ENCODE assay signal across 8 cellular contexts in genomic region chr20:23235173-23236027, GRCh38.
DNase-seq lines count a peak whose midpoint lies in the region; ATAC-seq and TF ChIP-seq lines count a peak whose summit lies in the region.

No MANE protein-coding gene starts in this region.

- H3K36me3 ChIP-seq in liver (ENCODE audit: control insufficient read depth in 4 of 4, insufficient read depth in 3 of 4, low read depth in 1 of 4, low read length in 3 of 4): no peaks in the 10 kb centered on the region
- no peaks in the 10 kb centered on the region for H3K36me3 ChIP-seq in tibial artery

- peak; percentile 60 for ATAC-seq in activated CD8-positive, alpha-beta memory T cell treated with anti-CD3 and anti-CD28 coated beads, Interleukin-2, amount 10 ng/mL, durations not matched to agents 7 days and 5 days

- TF ChIP-seq RAD21 in liver (IDR thresholded peaks at IDR 0.05): peak; percentile 82 to 91

- CTCF ChIA-PET in activated CD8-positive, alpha-beta memory T cell treated with anti-CD3 and anti-CD28 coated beads, Interleukin-2, amount 10 ng/mL, durations not matched to agents 7 days and 5 days (lab: Charles Lee): interaction anchor here (0.6 to 1.6 kb wide), 7 partner anchors 10 to 544 kb away, joined by 3 to 7 read pairs (median 4); partner anchors contain the start of gene CD93
- CTCF ChIA-PET in RWPE1 (lab: Yijun Ruan, JAX): interaction anchor here (0.5 to 1.7 kb wide), 19 partner anchors 9 to 1556 kb away, joined by 3 to 8 read pairs (median 4); no protein-coding TSS in a partner anchor

- no peaks in the 10 kb centered on the region for H3K27me3 ChIP-seq in liver (ENCODE audit: control insufficient read depth in 4 of 4, insufficient read depth in 4 of 4, low read length in 3 of 4)
- no peaks in the 10 kb centered on the region for H3K27me3 ChIP-seq in tibial artery

- intact Hi-C loops in tibial artery (cut with DNase I; ENCODE audit: low total_unique reads): loop anchor here (10.0 kb wide), 1 partner anchor 71 kb away; no protein-coding TSS in a partner anchor

- H3K36me3 Mint-ChIP-seq in activated CD8-positive, alpha-beta memory T cell treated with anti-CD3 and anti-CD28 coated beads, Interleukin-2, amount 10 ng/mL, durations not matched to agents 7 days and 5 days: no peaks in the 10 kb centered on the region

- 32% methylated on average over 9 of the region's 9 CpGs for WGBS in liver

- H3K27ac ChIP-seq in RWPE1 (no peak overlapping the region), liver (ENCODE audit: low read depth in 1 of 2, low read length in 2 of 2) (no peak overlapping the region), tibial artery (no peak overlapping the region)

- H3K9me3 ChIP-seq in liver (ENCODE audit: control insufficient read depth in 4 of 4, low read length in 3 of 4) (peaks cover 0 to 2% (median 0%) of the 10 kb centered on the region in 4 donors), tibial artery (peaks cover 0 to 6% (median 0%) of the 10 kb centered on the region in 3 donors)

- H3K27me3 Mint-ChIP-seq in activated CD8-positive, alpha-beta memory T cell treated with anti-CD3 and anti-CD28 coated beads, Interleukin-2, amount 10 ng/mL, durations not matched to agents 7 days and 5 days: peaks cover 8% of the 10 kb centered on the region

- peaks cover 7% of the 10 kb centered on the region for H3K9me3 Mint-ChIP-seq in activated CD8-positive, alpha-beta memory T cell treated with anti-CD3 and anti-CD28 coated beads, Interleukin-2, amount 10 ng/mL, durations not matched to agents 7 days and 5 days (ENCODE audit: low read depth)

- no peak overlapping the region for H3K4me3 Mint-ChIP-seq in activated CD8-positive, alpha-beta memory T cell treated with anti-CD3 and anti-CD28 coated beads, Interleukin-2, amount 10 ng/mL, durations not matched to agents 7 days and 5 days

- peak; percentile 51 for DNase-seq in activated CD8-positive, alpha-beta memory T cell treated with anti-CD3 and anti-CD28 coated beads, Interleukin-2, amount 10 ng/mL, durations not matched to agents 7 days and 5 days
- no peak for DNase-seq in activated CD8-positive, alpha-beta memory T cell treated with anti-CD3 and anti-CD28 coated beads, Interleukin-2, amount 50 U/mL, for 4 hours
- DNase-seq in HPDE6-E6E7 (ENCODE audit: extremely low spot score) (peak; percentile 75), RWPE1 (ENCODE audit: low spot score) (peak; percentile 71), choroid plexus epithelial cell (ENCODE audit: low read depth) (peak; percentile 88), tibial artery (peak; percentile 73 to 81)
- DNase-seq in effector CD4-positive, alpha-beta T cell: no peak

- H3K4me1 ChIP-seq in liver (ENCODE audit: control insufficient read depth in 4 of 4, insufficient read depth in 4 of 4, low read length in 3 of 4) (peaks cover 0 to 3% (median 0%) of the 10 kb centered on the region in 4 donors), tibial artery (peaks cover 0 to 5% (median 0%) of the 10 kb centered on the region in 4 donors)

- no peak overlapping the region for H3K27ac Mint-ChIP-seq in activated CD8-positive, alpha-beta memory T cell treated with anti-CD3 and anti-CD28 coated beads, Interleukin-2, amount 10 ng/mL, durations not matched to agents 7 days and 5 days

- H3K4me1 Mint-ChIP-seq in activated CD8-positive, alpha-beta memory T cell treated with anti-CD3 and anti-CD28 coated beads, Interleukin-2, amount 10 ng/mL, durations not matched to agents 7 days and 5 days: no peaks in the 10 kb centered on the region

- no peak overlapping the region for H3K9ac ChIP-seq in liver (ENCODE audit: low read depth in 1 of 2, low read length in 2 of 2)

- TF ChIP-seq CTCF in RWPE1 (conservative IDR thresholded peaks at IDR 0.05; ENCODE audit: low read depth): peak; percentile 85
- TF ChIP-seq CTCF in choroid plexus epithelial cell (conservative IDR thresholded peaks at IDR 0.05; ENCODE audit: low read depth, low read length): peak; percentile 98
- peak; percentile 70 for TF ChIP-seq CTCF in liver (IDR thresholded peaks at IDR 0.05; ENCODE audit: low read depth, low read length, missing input control)
- peak; percentile 66 to 78 for TF ChIP-seq CTCF in tibial artery (IDR thresholded peaks at IDR 0.05)

- POLR2A ChIA-PET in RWPE1 (lab: Yijun Ruan, JAX; ENCODE audit: low non-redundant PET): no interaction called here

- no peak overlapping the region for H3K4me3 ChIP-seq in choroid plexus epithelial cell (ENCODE audit: low read depth, low read length)
- no peak overlapping the region for H3K4me3 ChIP-seq in liver (ENCODE audit: low read depth in 1 of 3, low read length in 3 of 3)
- no peak overlapping the region for H3K4me3 ChIP-seq in tibial artery

TF ChIP-seq in liver, 16 proteins besides CTCF, POLR2A, EP300 and RAD21:
- TF ChIP-seq, protein P1, sequence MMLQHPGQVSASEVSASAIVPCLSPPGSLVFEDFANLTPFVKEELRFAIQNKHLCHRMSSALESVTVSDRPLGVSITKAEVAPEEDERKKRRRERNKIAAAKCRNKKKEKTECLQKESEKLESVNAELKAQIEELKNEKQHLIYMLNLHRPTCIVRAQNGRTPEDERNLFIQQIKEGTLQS (IDR thresholded peaks at IDR 0.05): no peak
- TF ChIP-seq REST (IDR thresholded peaks at IDR 0.05) (no peak), FOXA1 (IDR thresholded peaks at IDR 0.05) (no peak), GABPA (IDR thresholded peaks at IDR 0.05 in 1 of 2, conservative IDR thresholded peaks at IDR 0.05 in 1 of 2) (no peak), EGR1 (IDR thresholded peaks at IDR 0.05; ENCODE audit: low read depth in 2 of 2) (no peak), TAF1 (conservative IDR thresholded peaks at IDR 0.05) (no peak), JUND (IDR thresholded peaks at IDR 0.05) (no peak)
TF ChIP-seq in liver: peak in this region for 0.

Comparison
In these comparisons a context has a peak if more than half of its experiments do, and no peak if none do; other contexts are left out.
1. DNase-seq: peak in activated CD8-positive, alpha-beta memory T cell treated with anti-CD3 and anti-CD28 coated beads, Interleukin-2, amount 10 ng/mL, durations not matched to agents 7 days and 5 days (single experiment), HPDE6-E6E7 (single experiment), RWPE1 (single experiment), choroid plexus epithelial cell (single experiment) and tibial artery (2 of 2); none in activated CD8-positive, alpha-beta memory T cell treated with anti-CD3 and anti-CD28 coated beads, Interleukin-2, amount 50 U/mL, for 4 hours (single experiment) and effector CD4-positive, alpha-beta T cell (single experiment).
2. Peak in every context shown above with its lines, with median percentiles within 50 percentile points of each other: CTCF ChIP-seq.